In the genomic region with DNA sequence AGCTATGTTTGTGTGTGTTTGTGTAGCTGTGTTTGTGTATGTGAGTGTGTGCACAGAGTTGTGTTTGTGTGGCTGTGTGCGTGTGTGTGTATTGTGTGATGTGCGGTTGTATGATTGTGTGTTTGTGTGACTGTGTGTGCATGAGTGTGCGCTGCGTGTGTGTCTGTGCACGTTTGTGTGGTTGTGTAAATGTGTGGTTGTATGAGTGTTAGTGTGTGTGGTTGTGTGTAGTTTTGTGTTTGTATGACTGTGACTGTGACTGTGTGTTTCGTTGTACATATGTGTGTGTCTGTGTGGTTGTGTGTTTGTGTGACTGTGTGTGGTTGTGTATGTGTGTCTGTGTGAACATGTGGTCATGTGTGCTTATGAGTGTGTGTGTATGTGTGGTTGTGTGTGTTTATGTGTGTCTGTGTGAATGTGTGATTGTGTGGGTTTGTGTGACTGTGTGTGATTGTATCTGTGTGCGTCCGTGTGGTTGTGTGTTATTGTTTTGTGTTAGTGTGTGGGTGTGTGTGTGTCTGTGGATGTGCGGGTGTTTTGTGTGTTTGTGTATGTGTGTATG, we compare ENCODE assay signal across 19 cellular contexts.
"Had no signal": no experiment of that assay in that cellular context is flagged by ENCODE, and none has a peak within 500 bp of the region (broad histone marks: within the 10 kb centered on the region; RNA-seq: fewer than 3 reads in every experiment).

No MANE protein-coding gene starts in this region.

- ATAC-seq: activated CD4-positive, alpha-beta T cell treated with anti-CD3 and anti-CD28 coated beads for 36 hours; activated naive CD4-positive, alpha-beta T cell treated with anti-CD3 and anti-CD28 coated beads, Interleukin-2, amount 50 U/mL, for 72 hours had no signal

- H3K4me3 Mint-ChIP-seq: activated CD4-positive, alpha-beta T cell treated with anti-CD3 and anti-CD28 coated beads for 36 hours; endodermal cell; naive B cell; neural crest cell; stimulated activated effector memory CD8-positive, alpha-beta T cell treated with anti-CD3 and anti-CD28 coated beads, Interleukin-12 subunit alpha, Interleukin-12 subunit beta, amount 100 ng/mL, for 72 hours; type B pancreatic cell had no signal

- H3K27ac ChIP-seq: body of pancreas, stomach had no signal

- H3K36me3 Mint-ChIP-seq: activated naive CD4-positive, alpha-beta T cell treated with anti-CD3 and anti-CD28 coated beads, Interleukin-2, amount 50 U/mL, for 72 hours; type B pancreatic cell had no signal

- H3K27me3 Mint-ChIP-seq: activated CD4-positive, alpha-beta T cell treated with anti-CD3 and anti-CD28 coated beads for 36 hours; naive B cell had no signal

- H3K27me3 ChIP-seq: body of pancreas, dorsolateral prefrontal cortex, stomach had no signal

- H3K4me3 ChIP-seq: body of pancreas, dorsolateral prefrontal cortex, mucosa of descending colon, stomach had no signal

- FAIRE-seq: frontal cortex, TTC549 had no signal

- H3K4me1 Mint-ChIP-seq: activated CD4-positive, alpha-beta T cell treated with anti-CD3 and anti-CD28 coated beads for 36 hours; stimulated activated effector memory CD8-positive, alpha-beta T cell treated with anti-CD3 and anti-CD28 coated beads, Interleukin-12 subunit alpha, Interleukin-12 subunit beta, amount 100 ng/mL, for 72 hours had no signal

- H3K27ac Mint-ChIP-seq: activated CD4-positive, alpha-beta T cell treated with anti-CD3 and anti-CD28 coated beads for 36 hours; activated naive CD4-positive, alpha-beta T cell treated with anti-CD3 and anti-CD28 coated beads, Interleukin-2, amount 50 U/mL, for 72 hours; endodermal cell; naive B cell; stimulated activated effector memory CD8-positive, alpha-beta T cell treated with anti-CD3 and anti-CD28 coated beads, Interleukin-12 subunit alpha, Interleukin-12 subunit beta, amount 100 ng/mL, for 72 hours; type B pancreatic cell had no signal

- H3K9me3 ChIP-seq: body of pancreas had no signal

- DNase-seq: activated CD4-positive, alpha-beta T cell treated with anti-CD3 and anti-CD28 coated beads for 36 hours; activated CD4-positive, alpha-beta T cell treated with anti-CD3 and anti-CD28 coated beads, Interleukin-2, amount 50 U/mL, for 48 hours; activated gamma-delta T cell treated with Interleukin-2 at 50 U/mL for 16 hours; amniotic stem cell; endodermal cell; hypothalamus; islet precursor cell; naive B cell; stimulated activated CD4-positive, alpha-beta T cell treated with anti-CD3 and anti-CD28 coated beads, Interleukin-4, amount 100 ng/mL, for 24 hours had no signal

- H3K36me3 ChIP-seq: stomach had no signal
